In genomic region chr1:110672753-110673108, GRCh38 we compare ENCODE assay signal across 10 cellular contexts. TPM values are rescaled to one million over a fixed set of nuclear protein-coding genes. Genes with fewer than 3 reads are reported as not detected.
DNase-seq lines count a peak whose midpoint lies in the region; ATAC-seq and TF ChIP-seq lines count a peak whose summit lies in the region.
"Had no signal": no experiment of that assay in that cellular context is flagged by ENCODE, and none has a peak within 500 bp of the region (broad histone marks: within the 10 kb centered on the region; RNA-seq: fewer than 3 reads in every experiment).

No MANE protein-coding gene starts in this region.

- H3K36me3 Mint-ChIP-seq in activated T-cell treated with anti-CD3 and anti-CD28 coated beads, Interleukin-2, amount 50 U/mL, for 4 hours (ENCODE audit: insufficient read depth), result peaks cover 5% of the 10 kb centered on the region

- DNase-seq in activated T-cell treated with anti-CD3 and anti-CD28 coated beads for 48 hours (ENCODE audit: low read depth) (peak; percentile 12), neuronal stem cell (ENCODE audit: low spot score) (no peak), SK-N-DZ (ENCODE audit: low spot score) (no peak), esophagus muscularis mucosa (ENCODE audit: extremely low spot score) (no peak), GDM1 (lab: John Stamatoyannopoulos, UW) (no peak)
- DNase-seq in activated T-cell treated with anti-CD3 and anti-CD28 coated beads, Interleukin-2, amount 50 U/mL, for 1 hour, result no peak
- no peak for DNase-seq in activated T-cell treated with anti-CD3 and anti-CD28 coated beads, Interleukin-2, amount 50 U/mL, for 4 hours

- no peak overlapping the region for H2BK12ac ChIP-seq in neuronal stem cell (ENCODE audit: low read length)

- H4K8ac ChIP-seq in neuronal stem cell (ENCODE audit: low read depth, low read length), result no peak overlapping the region

- intact Hi-C loops in esophagus muscularis mucosa (cut with DNase I), result no loop called here

- H2BK120ac ChIP-seq in neuronal stem cell (ENCODE audit: low read depth, low read length), result no peak overlapping the region

- TF ChIP-seq CTCF in esophagus muscularis mucosa (IDR thresholded peaks at IDR 0.05), result no peak

- no peak overlapping the region for H3K18ac ChIP-seq in neuronal stem cell (ENCODE audit: low read length)

- H3K27me3 ChIP-seq in neuronal stem cell (ENCODE audit: control insufficient read depth in 3 of 3, insufficient read depth in 3 of 3, low read depth in 1 of 3, low read length in 3 of 3), result peaks cover 9 to 39% (median 13%) of the 10 kb centered on the region in 3 experiments
- peaks cover 7 to 88% (median 32%) of the 10 kb centered on the region in 4 donors for H3K27me3 ChIP-seq in esophagus muscularis mucosa

- H4K91ac ChIP-seq in neuronal stem cell (ENCODE audit: low read depth, low read length, poor library complexity), result no peak overlapping the region

- H3K9me3 ChIP-seq in neuronal stem cell (replicated peaks in 1 of 2; ENCODE audit: control insufficient read depth in 2 of 2, insufficient read depth in 1 of 2, low read depth in 1 of 2, low read length in 2 of 2), result peaks cover 12 to 13% of the 10 kb centered on the region in 2 donors
- no peaks in the 10 kb centered on the region for H3K9me3 ChIP-seq in esophagus muscularis mucosa

- no peak for TF ChIP-seq EP300 in esophagus muscularis mucosa (IDR thresholded peaks at IDR 0.05)

- H3K9ac ChIP-seq in neuronal stem cell (ENCODE audit: low read depth, low read length, poor library complexity), result peak overlapping the region; percentile 12

- H3K36me3 ChIP-seq in neuronal stem cell (replicated peaks in 1 of 2; ENCODE audit: control insufficient read depth in 2 of 2, insufficient read depth in 2 of 2, low read length in 2 of 2), result no peaks in the 10 kb centered on the region
- H3K36me3 ChIP-seq in esophagus muscularis mucosa, result no peaks in the 10 kb centered on the region

- H3K4me1 Mint-ChIP-seq in activated T-cell treated with anti-CD3 and anti-CD28 coated beads, Interleukin-2, amount 50 U/mL, for 4 hours (ENCODE audit: low read depth), result peaks cover 58% of the 10 kb centered on the region

- no peaks in the 10 kb centered on the region for H3K79me1 ChIP-seq in neuronal stem cell (ENCODE audit: low read depth, low read length)

- no peak for TF ChIP-seq POLR2A in esophagus muscularis mucosa (IDR thresholded peaks at IDR 0.05; ENCODE audit: low read depth)

- H3K27me3 Mint-ChIP-seq in activated T-cell treated with anti-CD3 and anti-CD28 coated beads, Interleukin-2, amount 50 U/mL, for 4 hours (ENCODE audit: low read depth), result no peaks in the 10 kb centered on the region

- no peak overlapping the region for H3K23ac ChIP-seq in neuronal stem cell (ENCODE audit: low read depth, low read length, poor library complexity)

- no peak overlapping the region for H3K4me3 ChIP-seq in neuronal stem cell (ENCODE audit: low read length in 2 of 2)
- H3K4me3 ChIP-seq in esophagus muscularis mucosa, result peak overlapping the region in 2 of 4 donors; percentile 60 to 68
- H3K4me3 ChIP-seq: lung had no signal

- H2BK15ac ChIP-seq in neuronal stem cell (ENCODE audit: low read length), result no peak overlapping the region

- H3K4me1 ChIP-seq in neuronal stem cell (ENCODE audit: control insufficient read depth in 2 of 2, insufficient read depth in 1 of 2, low read depth in 1 of 2, low read length in 2 of 2) (peaks cover 2 to 19% of the 10 kb centered on the region in 2 donors), esophagus muscularis mucosa (peaks cover 17 to 23% (median 18%) of the 10 kb centered on the region in 4 donors)

- no peak overlapping the region for H2AK5ac ChIP-seq in neuronal stem cell (ENCODE audit: low read depth, low read length)

- H2AFZ ChIP-seq in neuronal stem cell (ENCODE audit: low read length), result no peak overlapping the region

- no peaks in the 10 kb centered on the region for H3K9me3 Mint-ChIP-seq in activated T-cell treated with anti-CD3 and anti-CD28 coated beads, Interleukin-2, amount 50 U/mL, for 4 hours

- no peak overlapping the region for H2BK5ac ChIP-seq in neuronal stem cell (ENCODE audit: low read length)

- no peak overlapping the region for H3K4ac ChIP-seq in neuronal stem cell (ENCODE audit: low read length)

- peak overlapping the region; percentile 95 for H3K4me3 Mint-ChIP-seq in activated T-cell treated with anti-CD3 and anti-CD28 coated beads, Interleukin-2, amount 50 U/mL, for 4 hours

- H3K27ac ChIP-seq in neuronal stem cell (replicated peaks; ENCODE audit: low read length) (no peak overlapping the region), esophagus muscularis mucosa (replicated peaks in 1 of 4) (no peak overlapping the region)
- H3K27ac ChIP-seq: C4-2B had no signal

- WGBS in neuronal stem cell (ENCODE audit: extremely low coverage in 2 of 2, insufficient read length in 2 of 2, insufficient replicate concordance in 1 of 2), 2 donors, result no CpG with 5 or more reads among the region's 4 CpGs
- WGBS in esophagus muscularis mucosa, result 66% methylated on average over 4 of the region's 4 CpGs

- no peak overlapping the region for H3K4me2 ChIP-seq in neuronal stem cell (ENCODE audit: insufficient read depth, low read length, poor library complexity, severe bottlenecking)

- ATAC-seq in HG03175 (IDR thresholded peaks at IDR 0.05; ENCODE audit: unreplicated experiment), result peak; percentile 54
- ATAC-seq in activated T-cell treated with anti-CD3 and anti-CD28 coated beads, Interleukin-2, amount 50 U/mL, for 4 hours, result peak; percentile 34 to 39

- H3K14ac ChIP-seq in neuronal stem cell (ENCODE audit: low read length), result no peak overlapping the region

RNA-seq across cellular contexts. Expression of gene KCNA3, which starts 2.0 kb away (rescaled TPM):
- 10 to 100 TPM; 23.8 to 32.3 (median 27.4) TPM for total RNA-seq in activated T-cell treated with anti-CD3 and anti-CD28 coated beads, Interleukin-2, amount 50 U/mL, for 4 hours
- polyA plus RNA-seq in neuronal stem cell (2013, experiment 1 of 2), result 0.31 TPM
- polyA plus RNA-seq in neuronal stem cell (2013, experiment 2 of 2), result 0.33 TPM
- polyA plus RNA-seq in SK-N-DZ (2014; cell fraction: cytosol; rRNA removed), result 0.07 and 0.09 TPM in 2 replicates
- 0.18 TPM in 1 of 2 replicates, not detected in the other for polyA plus RNA-seq in SK-N-DZ (2014; cell fraction: nucleus; rRNA removed)
- 1 to 10 TPM in 3 of 4 donors, under 1 TPM in 1; 0.80 to 3.1 (median 1.6) TPM for total RNA-seq in esophagus muscularis mucosa

Comparison
In these comparisons a context has a peak if more than half of its experiments do, and no peak if none do; other contexts are left out.
1. RNA of gene KCNA3, which starts 2.0 kb away (total RNA-seq): 23.8 to 32.3 TPM in activated T-cell treated with anti-CD3 and anti-CD28 coated beads, Interleukin-2, amount 50 U/mL, for 4 hours; 0.80 to 3.1 TPM in esophagus muscularis mucosa; every median in the first group is over 4 times any median in the second.